13 cellular contexts compared by ENCODE assay signal in genomic region chr4:35912174-35912573, GRCh38.
DNase-seq lines count a peak whose midpoint lies in the region; ATAC-seq lines count a peak whose summit lies in the region.
"Had no signal": no experiment of that assay in that cellular context is flagged by ENCODE, and none has a peak within 500 bp of the region (broad histone marks: within the 10 kb centered on the region; RNA-seq: fewer than 3 reads in every experiment).

No MANE protein-coding gene starts in this region.

- no peaks in the 10 kb centered on the region for H3K9me3 Mint-ChIP-seq in activated CD4-positive, alpha-beta memory T cell treated with anti-CD3 and anti-CD28 coated beads, Interleukin-2, amount 10 ng/mL, durations not matched to agents 7 days and 5 days

- ATAC-seq in HG02588 (IDR thresholded peaks at IDR 0.05; ENCODE audit: unreplicated experiment) (peak; percentile 71), HG03280 (IDR thresholded peaks at IDR 0.05; ENCODE audit: unreplicated experiment) (peak; percentile 64)
- ATAC-seq: body of pancreas, psoas muscle had no signal

- peaks cover 3% of the 10 kb centered on the region for H3K27me3 Mint-ChIP-seq in activated CD4-positive, alpha-beta memory T cell treated with anti-CD3 and anti-CD28 coated beads, Interleukin-2, amount 10 ng/mL, durations not matched to agents 7 days and 5 days

- no peak overlapping the region for H3K27ac Mint-ChIP-seq in activated CD4-positive, alpha-beta memory T cell treated with anti-CD3 and anti-CD28 coated beads, Interleukin-2, amount 10 ng/mL, durations not matched to agents 7 days and 5 days
- H3K27ac Mint-ChIP-seq: memory B cell had no signal

- no peaks in the 10 kb centered on the region for H3K4me1 Mint-ChIP-seq in activated CD4-positive, alpha-beta memory T cell treated with anti-CD3 and anti-CD28 coated beads, Interleukin-2, amount 10 ng/mL, durations not matched to agents 7 days and 5 days
- H3K4me1 Mint-ChIP-seq: memory B cell had no signal

- DNase-seq in NCI-H82 (lab: John Stamatoyannopoulos, UW) (peak; percentile 0), NCI-H82 treated with DMSO at 0.1 percent for 48 hours (lab: John Stamatoyannopoulos, UW; ENCODE audit: unreplicated experiment) (no peak), SK-N-DZ (ENCODE audit: low spot score) (no peak)
- DNase-seq in stimulated activated CD4-positive, alpha-beta T cell treated with anti-CD3 and anti-CD28 coated beads, Interleukin-4, amount 100 ng/mL, for 1 hour, result no peak
- DNase-seq in activated effector memory CD4-positive, alpha-beta T cell treated with Interleukin-2 at 50 U/mL for 16 hours, result no peak
- DNase-seq in activated CD4-positive, alpha-beta memory T cell treated with anti-CD3 and anti-CD28 coated beads, Interleukin-2, amount 10 ng/mL, durations not matched to agents 7 days and 5 days, result no peak
- DNase-seq: 8988T, body of pancreas, psoas muscle, tibial artery had no signal

- no peaks in the 10 kb centered on the region for H3K36me3 Mint-ChIP-seq in activated CD4-positive, alpha-beta memory T cell treated with anti-CD3 and anti-CD28 coated beads, Interleukin-2, amount 10 ng/mL, durations not matched to agents 7 days and 5 days (ENCODE audit: low read depth)
- H3K36me3 Mint-ChIP-seq: memory B cell had no signal

- no peak overlapping the region for H3K4me3 Mint-ChIP-seq in activated CD4-positive, alpha-beta memory T cell treated with anti-CD3 and anti-CD28 coated beads, Interleukin-2, amount 10 ng/mL, durations not matched to agents 7 days and 5 days
- H3K4me3 Mint-ChIP-seq: memory B cell had no signal

- CTCF ChIA-PET in activated CD4-positive, alpha-beta memory T cell treated with anti-CD3 and anti-CD28 coated beads, Interleukin-2, amount 10 ng/mL, durations not matched to agents 7 days and 5 days (lab: Charles Lee), result no interaction called here

- POLR2A ChIA-PET in activated CD4-positive, alpha-beta memory T cell treated with anti-CD3 and anti-CD28 coated beads, Interleukin-2, amount 10 ng/mL, durations not matched to agents 7 days and 5 days (lab: Charles Lee), result no interaction called here
